In genomic region chr5:62326302-62326701, GRCh38 we compare ENCODE assay signal across 12 cellular contexts. TPM values are rescaled to one million over a fixed set of nuclear protein-coding genes. Genes with fewer than 3 reads are reported as not detected.
DNase-seq lines count a peak whose midpoint lies in the region; ATAC-seq and TF ChIP-seq lines count a peak whose summit lies in the region.
"Had no signal": no experiment of that assay in that cellular context is flagged by ENCODE, and none has a peak within 500 bp of the region (broad histone marks: within the 10 kb centered on the region; RNA-seq: fewer than 3 reads in every experiment).

No MANE protein-coding gene starts in this region.

- H3K27ac Mint-ChIP-seq in natural killer cell (peak overlapping the region; percentile 67 to 76), mesothelial cell of epicardium (no peak overlapping the region)

- intact Hi-C loops in natural killer cell (cut with micrococcal nuclease) = no loop called here

- H3K27ac ChIP-seq in HEK293 (ENCODE audit: extremely low read depth, low read depth, low read length) = no peak overlapping the region
- H3K27ac ChIP-seq: cardiac muscle cell, sigmoid colon had no signal

- H3K36me3 ChIP-seq in HEK293 (ENCODE audit: control insufficient read depth in 2 of 2, insufficient read depth in 1 of 2, low read length in 2 of 2) = peaks cover 4 to 7% of the 10 kb centered on the region in 2 experiments; a peak in 2 of 3 replicates
- H3K36me3 ChIP-seq: cardiac muscle cell had no signal

- no peak overlapping the region for H3K4me3 Mint-ChIP-seq in natural killer cell
- no peak overlapping the region for H3K4me3 Mint-ChIP-seq in mesothelial cell of epicardium

- H3K27me3 Mint-ChIP-seq in natural killer cell (ENCODE audit: low read depth in 2 of 2) (no peaks in the 10 kb centered on the region), mesothelial cell of epicardium (ENCODE audit: low read depth) (no peaks in the 10 kb centered on the region)

- CTCF ChIA-PET in HEK293 (lab: Yijun Ruan, JAX) = no interaction called here

- in situ Hi-C loops in KBM-7 (cut with MboI; ENCODE audit: low pct_unique_long_range_greater_than_20kb, low sequenced_read_pairs) = no loop called here

- H3K4me1 Mint-ChIP-seq in natural killer cell (peaks cover 64 to 68% of the 10 kb centered on the region in 2 donors), mesothelial cell of epicardium (peaks cover 17% of the 10 kb centered on the region)

- H3K4me1 ChIP-seq in HEK293 (ENCODE audit: control insufficient read depth, insufficient read depth, low read length) = peaks cover 3% of the 10 kb centered on the region

- H3K9me3 Mint-ChIP-seq in natural killer cell (no peaks in the 10 kb centered on the region), mesothelial cell of epicardium (no peaks in the 10 kb centered on the region)

- ATAC-seq in GM18909 (IDR thresholded peaks at IDR 0.05; ENCODE audit: poor library complexity, unreplicated experiment) (peak; percentile 75), natural killer cell (no peak)
- ATAC-seq: PC-3 had no signal

- peak; percentile 26 for DNase-seq in KBM-7
- DNase-seq in natural killer cell = no peak
- no peak for DNase-seq in NCI-H2107 (lab: John Stamatoyannopoulos, UW)
- no peak for DNase-seq in mesothelial cell of epicardium (ENCODE audit: low spot score in 2 of 2, unreplicated experiment in 2 of 2)
- no peak for DNase-seq in stimulated activated CD4-positive, alpha-beta T cell treated with anti-CD3 and anti-CD28 coated beads, Interleukin-12 subunit alpha, Interleukin-12 subunit beta, amount 100 ng/mL, for 4 hours
- DNase-seq: activated CD4-positive, alpha-beta T cell treated with anti-CD3 and anti-CD28 coated beads, Interleukin-2, amount 50 U/mL, for 48 hours; PC-3; sigmoid colon; stimulated activated naive CD4-positive, alpha-beta T cell had no signal

- H3K36me3 Mint-ChIP-seq in natural killer cell (no peaks in the 10 kb centered on the region), mesothelial cell of epicardium (peaks cover 8% of the 10 kb centered on the region)

- no peak for TF ChIP-seq CTCF in HEK293 (tag by site-specific recombination; IDR thresholded peaks at IDR 0.05)
- no peak for TF ChIP-seq CTCF in natural killer cell (IDR thresholded peaks at IDR 0.05)
- TF ChIP-seq CTCF in mesothelial cell of epicardium (IDR thresholded peaks at IDR 0.05; ENCODE audit: unreplicated experiment) = no peak

- H3K4me3 ChIP-seq in HEK293 (ENCODE audit: low read depth, low read length) = no peak overlapping the region
- H3K4me3 ChIP-seq: cardiac muscle cell, sigmoid colon had no signal

- POLR2A ChIA-PET in HEK293 (lab: Yijun Ruan, JAX) = no interaction called here

- H3K9me3 ChIP-seq in HEK293 (ENCODE audit: control insufficient read depth, insufficient read depth, low read depth, low read length) = no peaks in the 10 kb centered on the region
- H3K9me3 ChIP-seq: sigmoid colon had no signal

TF ChIP-seq in HEK293, 187 proteins besides CTCF, POLR2A, EP300 and RAD21:
- no peak for TF ChIP-seq YY2 (tag by site-specific recombination; IDR thresholded peaks at IDR 0.05)
- TF ChIP-seq ZSCAN23 (tag by site-specific recombination; IDR thresholded peaks at IDR 0.05) = no peak
- TF ChIP-seq REPIN1 (tag by site-specific recombination; IDR thresholded peaks at IDR 0.05; ENCODE audit: low read depth) = no peak
- TF ChIP-seq ZNF140 (tag by site-specific recombination; IDR thresholded peaks at IDR 0.05) = no peak
- TF ChIP-seq ATF2 (tag by site-specific recombination; IDR thresholded peaks at IDR 0.05; ENCODE audit: low read depth) = no peak
- no peak for TF ChIP-seq SP2 (tag by site-specific recombination; IDR thresholded peaks at IDR 0.05)
- TF ChIP-seq ZNF148 (tag by site-specific recombination; IDR thresholded peaks at IDR 0.05; ENCODE audit: borderline replicate concordance) = no peak
- TF ChIP-seq ZNF600 (tag by site-specific recombination; IDR thresholded peaks at IDR 0.05) = peak; percentile 58
- TF ChIP-seq ZNF221 (tag by site-specific recombination; IDR thresholded peaks at IDR 0.05; ENCODE audit: borderline replicate concordance) = no peak
- TF ChIP-seq ZNF18 (tag by site-specific recombination; IDR thresholded peaks at IDR 0.05) = no peak
- peak; percentile 10; the same call in 1 of the 2 replicates for TF ChIP-seq PRDM1 (tag by site-specific recombination; IDR thresholded peaks at IDR 0.05)

RNA-seq across cellular contexts. Expression of gene KIF2A, which starts 20.3 kb away (rescaled TPM):
- 10 to 100 TPM; 80.4 to 95.2 (median 80.6) TPM for total RNA-seq in natural killer cell
- total RNA-seq in mesothelial cell of epicardium = 54.4 to 59.0 TPM (median 56.9 TPM) in 3 replicates
